16 cellular contexts compared by ENCODE assay signal in the genomic region with DNA sequence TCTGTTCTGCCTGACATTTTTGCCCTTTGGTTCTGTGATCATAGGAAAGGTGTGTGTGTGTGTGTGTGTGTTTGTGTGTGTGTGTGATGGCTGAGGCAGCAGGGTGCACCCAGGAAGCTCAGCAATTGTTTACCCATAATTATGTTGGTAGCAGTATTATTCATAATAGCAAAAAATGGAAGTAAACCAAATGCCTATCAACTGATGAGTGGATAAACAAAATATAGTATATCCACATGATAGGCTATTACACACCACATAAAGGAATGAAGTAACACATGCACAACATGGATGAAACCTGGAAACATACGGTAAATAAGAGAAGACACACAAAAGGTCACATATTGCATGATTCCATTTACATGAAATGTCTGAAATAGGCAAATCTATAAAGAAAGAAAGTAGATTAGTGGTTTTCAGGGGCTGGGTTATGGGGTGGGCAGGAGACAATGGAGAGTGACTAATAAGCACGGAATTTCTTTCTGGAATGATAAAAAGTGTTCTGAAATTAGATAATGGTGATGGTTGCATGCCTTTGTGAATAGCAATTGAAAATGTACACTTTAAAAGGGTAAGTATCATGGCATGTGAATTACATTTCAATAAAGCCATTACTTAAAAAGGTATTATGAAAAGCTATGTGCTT.
DNase-seq lines count a peak whose midpoint lies in the region; ATAC-seq, FAIRE-seq and TF ChIP-seq lines count a peak whose summit lies in the region.
"Had no signal": no experiment of that assay in that cellular context is flagged by ENCODE, and none has a peak within 500 bp of the region (broad histone marks: within the 10 kb centered on the region; RNA-seq: fewer than 3 reads in every experiment).

No MANE protein-coding gene starts in this region.

- H3K9me3 ChIP-seq in esophagus muscularis mucosa (peaks cover 0 to 19% (median 10%) of the 10 kb centered on the region in 4 donors), aorta (ENCODE audit: control insufficient read depth, low read length) (no peaks in the 10 kb centered on the region)
- H3K9me3 ChIP-seq: BE2C, neutrophil had no signal

- H3K27me3 ChIP-seq in esophagus muscularis mucosa (peaks cover 0 to 5% (median 0%) of the 10 kb centered on the region in 4 donors), aorta (ENCODE audit: control insufficient read depth in 1 of 2, insufficient read depth in 2 of 2, low read length in 1 of 2) (no peaks in the 10 kb centered on the region)

- no peak overlapping the region for H3K4me3 ChIP-seq in choroid plexus epithelial cell (ENCODE audit: low read depth, low read length)
- H3K4me3 ChIP-seq in esophagus muscularis mucosa: no peak overlapping the region
- no peak overlapping the region for H3K4me3 ChIP-seq in aorta (ENCODE audit: low read length in 2 of 2)

- FAIRE-seq in RCC 7860 (lab: Jason Lieb, UNC): peak; percentile 38
- FAIRE-seq: HepG2, small intestine had no signal

- H3K4me1 ChIP-seq in esophagus muscularis mucosa (no peaks in the 10 kb centered on the region), aorta (ENCODE audit: control insufficient read depth in 1 of 2, insufficient read depth in 2 of 2, low read length in 2 of 2) (no peaks in the 10 kb centered on the region)
- H3K4me1 ChIP-seq: BE2C had no signal

- 91% methylated on average over 2 of the region's 2 CpGs for WGBS in esophagus muscularis mucosa
- WGBS in aorta, 2 donors: 85 to 90% methylated on average over 2 of the region's 2 CpGs

- H3K27ac ChIP-seq in esophagus muscularis mucosa (replicated peaks in 1 of 4) (no peak overlapping the region), aorta (ENCODE audit: low read depth in 1 of 2, low read length in 2 of 2) (no peak overlapping the region)
- H3K27ac ChIP-seq: neutrophil had no signal

- TF ChIP-seq CTCF in choroid plexus epithelial cell (conservative IDR thresholded peaks at IDR 0.05; ENCODE audit: low read depth, low read length) (no peak), esophagus muscularis mucosa (IDR thresholded peaks at IDR 0.05) (no peak)

- H3K36me3 ChIP-seq in esophagus muscularis mucosa: no peaks in the 10 kb centered on the region
- H3K36me3 ChIP-seq in aorta (ENCODE audit: control insufficient read depth in 1 of 2, insufficient read depth in 2 of 2, low read length in 1 of 2): no peaks in the 10 kb centered on the region
- H3K36me3 ChIP-seq: BE2C, neutrophil had no signal

- intact Hi-C loops in esophagus muscularis mucosa (cut with DNase I) (no loop called here), left ventricle myocardium superior (cut with micrococcal nuclease) (no loop called here), aorta (cut with DNase I) (no loop called here)

- no peak for TF ChIP-seq EP300 in esophagus muscularis mucosa (IDR thresholded peaks at IDR 0.05)

- peak; percentile 85 for DNase-seq in EH (ENCODE audit: low read depth)
- DNase-seq in RCC 7860 (ENCODE audit: low spot score): peak; percentile 69
- DNase-seq in choroid plexus epithelial cell (ENCODE audit: low read depth): peak; percentile 70
- DNase-seq in myocyte (ENCODE audit: low read depth): peak; percentile 22
- DNase-seq in esophagus muscularis mucosa (ENCODE audit: extremely low spot score): no peak
- DNase-seq in activated naive CD4-positive, alpha-beta T cell treated with anti-CD3 and anti-CD28 coated beads, Interleukin-2, amount 50 U/mL, for 16 hours: no peak
- no peak for DNase-seq in left ventricle myocardium superior
- DNase-seq in aorta: no peak
- DNase-seq: activated CD4-positive, alpha-beta memory T cell treated with anti-CD3 and anti-CD28 coated beads, Interleukin-2, amount 10 ng/mL, durations not matched to agents 7 days and 5 days; amygdala; BE2C; NCI-H1105 treated with DMSO at 0.1 percent for 48 hours; small intestine had no signal

- no peak for ATAC-seq in left ventricle myocardium superior
- no peak for ATAC-seq in aorta (ENCODE audit: low FRiP score)
- ATAC-seq: HepG2; stimulated activated memory B cell treated with anti-CD40 and anti-IgM and Interleukin-4, amounts not matched to agents 10 μg/mL and 1 μg/mL and 100 μg/mL, for 72 hours had no signal

- TF ChIP-seq POLR2A in esophagus muscularis mucosa (IDR thresholded peaks at IDR 0.05; ENCODE audit: low read depth): no peak

Comparison
In these comparisons a context has a peak if more than half of its experiments do, and no peak if none do; other contexts are left out.
1. DNase-seq: peak in EH (single experiment), RCC 7860 (single experiment), choroid plexus epithelial cell (single experiment) and myocyte (single experiment); none in esophagus muscularis mucosa (single experiment), activated naive CD4-positive, alpha-beta T cell treated with anti-CD3 and anti-CD28 coated beads, Interleukin-2, amount 50 U/mL, for 16 hours (single experiment), left ventricle myocardium superior (single experiment) and aorta (0 of 2).